Comparison of ENCODE assay signal across 8 cellular contexts in the genomic region with DNA sequence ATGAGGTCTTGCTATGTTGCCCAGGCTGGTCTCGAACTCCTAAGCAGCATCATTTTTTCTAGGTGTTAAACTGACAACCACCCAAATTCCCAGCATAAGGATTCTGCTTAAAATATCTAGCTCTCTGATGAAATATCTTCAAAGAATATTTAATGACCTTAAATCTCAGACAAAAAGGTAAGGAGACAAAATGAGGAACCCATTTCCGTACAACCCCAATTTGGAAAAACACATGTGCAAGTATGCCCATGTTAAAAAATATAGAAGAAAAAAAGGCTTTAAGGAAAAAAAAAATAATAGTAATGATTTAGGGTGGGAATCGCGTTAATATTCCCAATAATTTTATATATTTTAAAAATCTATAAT. TPM values are rescaled to one million over a fixed set of nuclear protein-coding genes. Genes with fewer than 3 reads are reported as not detected.
DNase-seq lines count a peak whose midpoint lies in the region; ATAC-seq and TF ChIP-seq lines count a peak whose summit lies in the region.
"Had no signal": no experiment of that assay in that cellular context is flagged by ENCODE, and none has a peak within 500 bp of the region (broad histone marks: within the 10 kb centered on the region; RNA-seq: fewer than 3 reads in every experiment).

No MANE protein-coding gene starts in this region.

- TF ChIP-seq CTCF in OCI-LY3 (IDR thresholded peaks at IDR 0.05; ENCODE audit: low read depth, low read length): no peak
- TF ChIP-seq CTCF in retinal pigment epithelial cell (conservative IDR thresholded peaks at IDR 0.05; ENCODE audit: low read depth, low read length): no peak
- no peak for TF ChIP-seq CTCF in CD14-positive monocyte (IDR thresholded peaks at IDR 0.05)

- peaks cover 35% of the 10 kb centered on the region for H3K79me2 ChIP-seq in OCI-LY3 (ENCODE audit: low read length)

- peaks cover 0 to 3% (median 1%) of the 10 kb centered on the region in 7 donors for H3K9me3 Mint-ChIP-seq in CD14-positive monocyte

- H3K36me3 Mint-ChIP-seq in CD14-positive monocyte: peaks cover 12 to 13% of the 10 kb centered on the region in 2 donors

- H4K20me1 ChIP-seq in OCI-LY3 (ENCODE audit: insufficient read depth, low read length): 0 out of 2 replicates have a peak, but pooled peaks cover 15% of the 10 kb centered on the region

- peaks cover 0 to 5% (median 0%) of the 10 kb centered on the region in 3 donors for H3K27me3 Mint-ChIP-seq in CD14-positive monocyte (ENCODE audit: low read depth in 3 of 3)

- no peak overlapping the region for H3K27ac Mint-ChIP-seq in CD14-positive monocyte

- H3K9ac ChIP-seq in OCI-LY3 (ENCODE audit: low read length) (peak overlapping the region; percentile 78), endocrine pancreas (ENCODE audit: control insufficient read depth, insufficient read depth, low read length) (no peak overlapping the region)

- DNase-seq in H7 (no peak), retinal pigment epithelial cell (ENCODE audit: low read depth) (no peak), NCI-H524 (lab: John Stamatoyannopoulos, UW) (no peak), CD14-positive monocyte (ENCODE audit: low spot score) (no peak)
- DNase-seq: foreskin melanocyte had no signal

- H3K36me3 ChIP-seq in H7 (replicated peaks; ENCODE audit: control insufficient read depth, insufficient read depth, low read length) (no peaks in the 10 kb centered on the region; the same call in 1 of the 2 replicates), OCI-LY3 (replicated peaks; ENCODE audit: low read depth, low read length) (peaks cover 4% of the 10 kb centered on the region), endocrine pancreas (ENCODE audit: control insufficient read depth, insufficient read depth, low read length) (no peaks in the 10 kb centered on the region)

- H3K4me3 Mint-ChIP-seq in CD14-positive monocyte: peak overlapping the region in 1 of 2 donors; percentile 56

- H2AFZ ChIP-seq in OCI-LY3 (ENCODE audit: low read depth, low read length): no peak overlapping the region

- H3K27ac ChIP-seq in OCI-LY3 (ENCODE audit: low read length): no peak overlapping the region

- H3K4me3 ChIP-seq in H7 (ENCODE audit: insufficient read depth, low read depth, low read length): peak overlapping the region; percentile 91
- H3K4me3 ChIP-seq in OCI-LY3 (ENCODE audit: low read length): peak overlapping the region; percentile 85
- H3K4me3 ChIP-seq in endocrine pancreas (ENCODE audit: control insufficient read depth, insufficient read depth, low read length): peak overlapping the region; percentile 79
- H3K4me3 ChIP-seq in retinal pigment epithelial cell (ENCODE audit: low read length): peak overlapping the region; percentile 87

- peak overlapping the region; percentile 52 for H3K4me2 ChIP-seq in OCI-LY3 (ENCODE audit: low read length)

- H3K9me3 ChIP-seq in OCI-LY3 (ENCODE audit: insufficient read depth, low read length) (no peaks in the 10 kb centered on the region), endocrine pancreas (ENCODE audit: control insufficient read depth, low read length) (no peaks in the 10 kb centered on the region)

- H3K4me1 Mint-ChIP-seq in CD14-positive monocyte: peaks cover 38% of the 10 kb centered on the region

- ATAC-seq in HG03280 (IDR thresholded peaks at IDR 0.05; ENCODE audit: unreplicated experiment): no peak

- H3K4me1 ChIP-seq in OCI-LY3 (ENCODE audit: low read length): peaks cover 19% of the 10 kb centered on the region
- peaks cover 4% of the 10 kb centered on the region for H3K4me1 ChIP-seq in endocrine pancreas (ENCODE audit: control insufficient read depth, insufficient read depth, low read length)

- H3K27me3 ChIP-seq in H7 (ENCODE audit: control insufficient read depth, insufficient read depth, low read length) (no peaks in the 10 kb centered on the region), OCI-LY3 (ENCODE audit: low read depth, low read length) (no peaks in the 10 kb centered on the region), endocrine pancreas (ENCODE audit: control insufficient read depth, insufficient read depth, low read length) (no peaks in the 10 kb centered on the region)

- intact Hi-C loops in CD14-positive monocyte (cut with micrococcal nuclease): loop anchor here in 1 of 2 donors (10.0 kb wide), 1 partner anchor 653 kb away; no protein-coding TSS in a partner anchor

RNA-seq across cellular contexts. Expression of a gene that starts 1.4 kb away (rescaled TPM):
- total RNA-seq in H7 (2014; rRNA removed; shearing (Covaris generic)): 31.2 and 50.9 TPM in 2 replicates
- polyA plus RNA-seq in CD14-positive monocyte: 10 to 100 TPM; 14.6 to 21.5 TPM
